Comparison of ENCODE assay signal across 1 cellular context in the genomic region with DNA sequence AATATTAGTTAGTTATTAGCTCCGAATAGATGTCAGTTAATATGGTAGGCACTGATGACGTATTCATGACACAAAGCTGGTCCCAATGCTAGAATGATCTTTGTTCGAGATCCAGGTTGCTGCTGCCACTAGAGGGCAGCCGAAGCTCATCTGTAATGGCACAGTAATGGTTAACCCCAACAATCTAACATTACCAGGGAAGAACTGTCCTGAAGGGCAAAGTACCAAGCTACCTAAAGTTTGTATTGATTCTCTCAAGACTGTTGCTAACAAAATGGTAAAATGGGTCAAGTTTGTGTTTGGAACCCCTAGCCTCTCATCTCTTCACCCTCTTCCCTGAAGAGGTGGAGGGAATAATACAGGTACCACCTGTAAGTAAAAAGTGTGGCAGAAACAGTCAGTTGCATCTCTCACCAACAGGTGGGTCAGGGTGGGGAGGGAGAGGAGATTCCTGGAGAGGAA.
A peak's percentile ranks its signal among the peaks of the same experiment; 100 is the strongest.
TF ChIP-seq lines count a peak whose summit lies in the region.

No MANE protein-coding gene starts in this region.

TF ChIP-seq in IMR-90, 13 proteins besides CTCF, POLR2A, EP300 and RAD21:
- peak; percentile 18; the same call in 1 of the 2 replicates for TF ChIP-seq SMC3 (IDR thresholded peaks at IDR 0.05; ENCODE audit: low read depth, low read length)
